Comparison of ENCODE assay signal across 5 cellular contexts in the genomic region with DNA sequence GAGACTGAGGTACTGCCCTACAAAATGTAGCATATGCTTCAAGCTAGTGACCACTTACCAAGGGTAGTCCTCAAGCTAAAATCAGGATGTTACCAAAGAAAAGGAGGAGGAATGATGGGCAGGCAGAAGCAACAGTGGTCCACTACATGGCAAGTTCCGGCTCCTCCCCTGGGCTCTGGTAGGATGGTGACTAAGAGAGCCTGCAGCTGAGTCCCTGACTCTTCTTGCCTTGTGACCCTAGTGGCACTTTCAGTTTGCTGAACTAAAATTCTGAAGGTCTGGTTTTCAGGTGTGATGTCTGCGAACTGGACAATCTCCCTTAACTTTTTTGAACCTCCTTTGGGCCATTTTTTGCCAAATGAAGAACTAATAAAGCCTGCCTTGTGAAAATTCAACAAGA.
"Had no signal": no experiment of that assay in that cellular context is flagged by ENCODE, and none has a peak within 500 bp of the region (broad histone marks: within the 10 kb centered on the region; RNA-seq: fewer than 3 reads in every experiment).

No MANE protein-coding gene starts in this region.

- ATAC-seq: GM23338, HepG2 had no signal

- DNase-seq: H9, HCEC 1CT, KBM-7 had no signal

- H3K4me3 ChIP-seq: GM23338 had no signal

- H2AFZ ChIP-seq: GM23338 had no signal

- H3K4me2 ChIP-seq: GM23338 had no signal
